18 cellular contexts compared by ENCODE assay signal in the genomic region with DNA sequence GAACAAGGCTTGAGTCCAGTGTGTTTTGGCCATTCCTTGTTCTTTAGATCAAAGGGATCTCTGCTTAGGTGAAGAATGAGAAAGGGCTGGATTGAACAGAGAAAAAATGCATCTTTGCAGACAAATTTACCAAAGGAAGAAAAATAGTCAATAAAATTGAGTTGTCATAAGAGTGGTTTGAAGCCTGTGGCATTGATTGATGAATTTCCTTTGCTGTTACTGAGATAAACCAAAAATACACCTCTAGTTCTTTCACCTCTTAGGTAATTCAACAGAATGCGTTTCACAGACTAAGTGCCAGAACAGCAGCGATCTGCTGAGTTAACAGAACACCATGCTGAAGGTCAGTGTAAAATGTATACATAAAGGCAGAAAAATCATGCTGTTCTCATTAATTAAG.
"Had no signal": no experiment of that assay in that cellular context is flagged by ENCODE, and none has a peak within 500 bp of the region (broad histone marks: within the 10 kb centered on the region; RNA-seq: fewer than 3 reads in every experiment).

No MANE protein-coding gene starts in this region.

- DNase-seq: dermis blood vessel endothelial cell; dorsolateral prefrontal cortex; effector CD4-positive, alpha-beta T cell; effector memory CD4-positive, alpha-beta T cell; esophagus squamous epithelium; foreskin fibroblast; foreskin melanocyte; gastrocnemius medialis; glutamatergic neuron; head of caudate nucleus; heart right ventricle; hippocampal formation; left cardiac atrium; left lung; left ventricle myocardium superior; lower lobe of right lung; mesenchymal stem cell; mucosa of descending colon had no signal
